Comparison of ENCODE assay signal across 16 cellular contexts in the genomic region with DNA sequence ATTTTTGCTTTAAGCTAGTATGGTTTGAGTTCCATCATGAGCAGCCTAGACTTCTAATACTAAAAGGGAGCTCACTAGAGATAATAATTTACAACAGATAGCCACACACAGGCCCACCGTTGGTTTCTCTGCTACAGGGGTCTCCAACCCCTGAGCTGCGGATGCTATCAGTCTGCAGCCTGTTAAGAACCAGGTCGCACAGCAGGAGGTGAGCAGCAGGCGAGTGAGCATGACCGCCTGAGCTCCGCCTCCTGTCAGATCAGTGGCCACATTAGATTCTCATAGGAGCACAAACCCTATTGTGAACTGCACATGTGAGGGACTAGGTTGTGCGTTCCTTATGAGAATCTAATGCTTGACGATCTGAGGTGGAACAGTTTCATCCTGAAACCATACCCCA.
DNase-seq lines count a peak whose midpoint lies in the region; TF ChIP-seq lines count a peak whose summit lies in the region.
"Had no signal": no experiment of that assay in that cellular context is flagged by ENCODE, and none has a peak within 500 bp of the region (broad histone marks: within the 10 kb centered on the region; RNA-seq: fewer than 3 reads in every experiment).

No MANE protein-coding gene starts in this region.

- H3K9me3 ChIP-seq in esophagus muscularis mucosa = no peaks in the 10 kb centered on the region
- no peaks in the 10 kb centered on the region for H3K9me3 ChIP-seq in A673 (ENCODE audit: low read depth, low read length, poor library complexity, severe bottlenecking)
- H3K9me3 ChIP-seq in uterus = no peaks in the 10 kb centered on the region

- no peak overlapping the region for H3K4me3 ChIP-seq in esophagus muscularis mucosa
- H3K4me3 ChIP-seq in A673 (ENCODE audit: low read depth, low read length, poor library complexity, severe bottlenecking) = no peak overlapping the region
- H3K4me3 ChIP-seq in uterus = no peak overlapping the region
- H3K4me3 ChIP-seq: GM12878 had no signal

- no peak for TF ChIP-seq EP300 in esophagus muscularis mucosa (IDR thresholded peaks at IDR 0.05)

- POLR2A ChIA-PET in A673 (lab: Charles Lee; ENCODE audit: low non-redundant PET) = no interaction called here

- no peak for TF ChIP-seq POLR2A in esophagus muscularis mucosa (IDR thresholded peaks at IDR 0.05; ENCODE audit: low read depth)
- no peak for TF ChIP-seq POLR2A in uterus (IDR thresholded peaks at IDR 0.05)

- WGBS in esophagus muscularis mucosa = 65% methylated on average over 8 of the region's 8 CpGs

- H3K27me3 Mint-ChIP-seq in nephron progenitor cell (ENCODE audit: low read depth, poor library complexity) = peaks cover 9% of the 10 kb centered on the region
- H3K27me3 Mint-ChIP-seq: B cell; CD4-positive, alpha-beta T cell had no signal

- H3K4me1 ChIP-seq in esophagus muscularis mucosa (no peaks in the 10 kb centered on the region), A673 (ENCODE audit: insufficient read depth, low read length, poor library complexity, severe bottlenecking) (no peaks in the 10 kb centered on the region), uterus (no peaks in the 10 kb centered on the region)

- intact Hi-C loops in esophagus muscularis mucosa (cut with DNase I) = no loop called here
- intact Hi-C loops in A673 (cut with micrococcal nuclease; ENCODE audit: unreplicated experiment) = no loop called here
- intact Hi-C loops in uterus (cut with DNase I; ENCODE audit: low total_unique reads) = no loop called here

- H3K4me1 Mint-ChIP-seq in nephron progenitor cell = peaks cover 30% of the 10 kb centered on the region
- H3K4me1 Mint-ChIP-seq: B cell had no signal

- DNase-seq in NCI-H345 (lab: John Stamatoyannopoulos, UW) (peak; percentile 2), NCI-H345 treated with DMSO at 0.1 percent for 48 hours (lab: John Stamatoyannopoulos, UW; ENCODE audit: unreplicated experiment) (no peak), esophagus muscularis mucosa (ENCODE audit: extremely low spot score) (peak; percentile 60), nephron progenitor cell (peak; percentile 16), AG08396 (ENCODE audit: low spot score) (no peak), A673 (ENCODE audit: low spot score) (no peak), uterus (no peak)
- DNase-seq: 8988T; ACHN; C1 segment of cervical spinal cord; Calu3; CD4-positive, alpha-beta T cell; DMS 273 treated with DMSO at 0.1 percent for 48 hours had no signal

- TF ChIP-seq CTCF in esophagus muscularis mucosa (IDR thresholded peaks at IDR 0.05) (no peak), nephron progenitor cell (IDR thresholded peaks at IDR 0.05) (no peak), A673 (conservative IDR thresholded peaks at IDR 0.05; ENCODE audit: low read depth, low read length) (no peak), uterus (IDR thresholded peaks at IDR 0.05) (no peak)

- no peak overlapping the region for H3K27ac ChIP-seq in esophagus muscularis mucosa (replicated peaks in 1 of 4)
- H3K27ac ChIP-seq in A673 (ENCODE audit: low read depth, low read length, poor library complexity, severe bottlenecking) = no peak overlapping the region
- H3K27ac ChIP-seq in uterus = no peak overlapping the region
- H3K27ac ChIP-seq: HL-60 had no signal

- H3K27me3 ChIP-seq in esophagus muscularis mucosa (no peaks in the 10 kb centered on the region), A673 (replicated peaks; ENCODE audit: insufficient read depth, low read depth, low read length, poor library complexity) (peaks cover 8% of the 10 kb centered on the region), uterus (no peaks in the 10 kb centered on the region)

- H3K36me3 ChIP-seq in esophagus muscularis mucosa = no peaks in the 10 kb centered on the region
- H3K36me3 ChIP-seq in A673 (ENCODE audit: insufficient read depth, low read length, poor library complexity, severe bottlenecking) = no peaks in the 10 kb centered on the region
- no peaks in the 10 kb centered on the region for H3K36me3 ChIP-seq in uterus

- no peak overlapping the region for H3K27ac Mint-ChIP-seq in nephron progenitor cell
- H3K27ac Mint-ChIP-seq: B cell; CD4-positive, alpha-beta T cell had no signal

- peaks cover 10% of the 10 kb centered on the region for H3K9me3 Mint-ChIP-seq in nephron progenitor cell
- H3K9me3 Mint-ChIP-seq: CD4-positive, alpha-beta T cell had no signal

- H3K4me3 Mint-ChIP-seq in nephron progenitor cell = no peak overlapping the region
- H3K4me3 Mint-ChIP-seq: B cell; CD4-positive, alpha-beta T cell had no signal

- H3K36me3 Mint-ChIP-seq in nephron progenitor cell (ENCODE audit: low read depth) = peaks cover 4% of the 10 kb centered on the region

- CTCF ChIA-PET in A673 (lab: Charles Lee) = no interaction called here

- no TSS peak for BruUV-seq in A673 (replicated peaks; lab: Mats Ljungman, UMichigan)

Comparison
In these comparisons a context has a peak if more than half of its experiments do, and no peak if none do; other contexts are left out.
1. DNase-seq: peak in NCI-H345 (single experiment), esophagus muscularis mucosa (single experiment) and nephron progenitor cell (single experiment); none in NCI-H345 treated with DMSO at 0.1 percent for 48 hours (single experiment), AG08396 (single experiment), A673 (single experiment) and uterus (0 of 2).